In the genomic region with DNA sequence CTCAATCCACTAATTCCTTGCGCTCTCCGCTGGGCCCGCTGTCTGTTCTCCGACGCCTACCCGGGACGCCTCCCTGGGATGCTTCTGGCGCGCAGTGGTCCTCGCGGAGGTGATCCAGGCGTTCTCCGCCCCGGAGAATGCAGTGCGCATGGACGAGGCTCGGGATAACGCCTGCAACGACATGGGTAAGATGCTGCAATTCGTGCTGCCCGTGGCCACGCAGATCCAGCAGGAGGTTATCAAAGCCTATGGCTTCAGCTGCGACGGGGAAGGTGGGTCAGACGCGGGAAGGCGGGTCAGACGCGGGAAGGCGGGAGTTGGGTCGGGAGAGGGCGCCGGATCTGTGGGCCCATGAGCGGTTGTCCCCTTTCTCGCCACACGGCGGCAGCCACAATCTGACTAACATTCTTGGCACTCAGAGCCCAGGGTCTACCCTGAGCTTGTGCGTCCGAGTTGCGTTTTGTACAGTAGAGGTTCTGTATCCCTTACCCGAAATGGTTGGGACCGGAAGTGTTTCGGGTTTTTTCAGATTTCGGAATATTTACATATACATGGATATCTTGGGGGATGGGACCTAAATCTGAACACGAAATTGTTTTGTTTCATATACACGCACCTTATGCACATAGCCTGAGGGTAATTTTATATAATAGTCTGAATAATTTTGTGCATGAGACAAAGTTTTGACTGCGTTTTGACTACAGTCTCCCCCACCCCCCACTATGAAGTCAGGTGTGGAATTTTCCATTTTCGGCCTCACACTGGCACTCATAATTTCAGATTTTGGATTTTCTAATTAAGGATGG, we compare ENCODE assay signal across 8 cellular contexts. TPM values are rescaled to one million over a fixed set of nuclear protein-coding genes. Genes with fewer than 3 reads are reported as not detected.
DNase-seq lines count a peak whose midpoint lies in the region; ATAC-seq, FAIRE-seq and TF ChIP-seq lines count a peak whose summit lies in the region.

No MANE protein-coding gene starts in this region.

- peak; percentile 13 for FAIRE-seq in urothelium cell line (lab: Jason Lieb, UNC)

- H3K27ac ChIP-seq in left ventricle myocardium inferior (replicated peaks) (peak overlapping the region; percentile 99), prostate gland (peak overlapping the region; percentile 94 to 97)

- DNase-seq in NCI-H146 (lab: John Stamatoyannopoulos, UW) (peak; percentile 99), amygdala (lab: John Stamatoyannopoulos, UW) (peak in 55 of 56 donors; percentile 40 to 93 (median 82)), left ventricle myocardium inferior (peak; percentile 94), prostate gland (ENCODE audit: low spot score) (peak; percentile 95), urothelium cell line (ENCODE audit: low spot score) (peak; percentile 93)

- H3K27me3 Mint-ChIP-seq in T-helper 1 cell treated with Interleukin-12 subunit alpha and Interleukin-12 subunit beta and Interleukin-4 antibody, amounts not matched to agents 30 μg/mL and 1 μg/mL, for 36 hours (ENCODE audit: low read depth): no peaks in the 10 kb centered on the region

- peak; percentile 97 for TF ChIP-seq CTCF in GM12872 (IDR thresholded peaks at IDR 0.05; ENCODE audit: insufficient read depth, low read depth, low read length)
- peak; percentile 91 for TF ChIP-seq CTCF in left ventricle myocardium inferior (IDR thresholded peaks at IDR 0.05; ENCODE audit: borderline replicate concordance)
- TF ChIP-seq CTCF in prostate gland (IDR thresholded peaks at IDR 0.05): peak; percentile 81 to 97 (median 95)

- intact Hi-C loops in left ventricle myocardium inferior (cut with micrococcal nuclease): no loop called here
- intact Hi-C loops in prostate gland (cut with DNase I): loop anchor here (5.0 kb wide), 1 partner anchor 168 kb away; no protein-coding TSS in a partner anchor

- H3K4me1 Mint-ChIP-seq in T-helper 1 cell treated with Interleukin-12 subunit alpha and Interleukin-12 subunit beta and Interleukin-4 antibody, amounts not matched to agents 30 μg/mL and 1 μg/mL, for 36 hours (ENCODE audit: low read depth): peaks cover 51% of the 10 kb centered on the region

- H3K36me3 ChIP-seq in left ventricle myocardium inferior (peaks cover 43% of the 10 kb centered on the region), prostate gland (no peaks in the 10 kb centered on the region)

- peak overlapping the region; percentile 85 for H3K4me3 Mint-ChIP-seq in T-helper 1 cell treated with Interleukin-12 subunit alpha and Interleukin-12 subunit beta and Interleukin-4 antibody, amounts not matched to agents 30 μg/mL and 1 μg/mL, for 36 hours

- WGBS in prostate gland: 2% methylated on average over 48 of the region's 48 CpGs

- peak; percentile 43 for ATAC-seq in HG02763 (IDR thresholded peaks at IDR 0.05; ENCODE audit: unreplicated experiment)

- H3K4me3 ChIP-seq in left ventricle myocardium inferior: peak overlapping the region; percentile 90
- peak overlapping the region; percentile 58 to 67 for H3K4me3 ChIP-seq in prostate gland

- H3K9me3 ChIP-seq in left ventricle myocardium inferior (replicated peaks) (no peaks in the 10 kb centered on the region), prostate gland (no peaks in the 10 kb centered on the region)

- peaks cover 3% of the 10 kb centered on the region for H3K36me3 Mint-ChIP-seq in T-helper 1 cell treated with Interleukin-12 subunit alpha and Interleukin-12 subunit beta and Interleukin-4 antibody, amounts not matched to agents 30 μg/mL and 1 μg/mL, for 36 hours (ENCODE audit: low read depth)

- peak; percentile 52 for TF ChIP-seq POLR2A in prostate gland (IDR thresholded peaks at IDR 0.05)

- peak overlapping the region; percentile 96 for H3K27ac Mint-ChIP-seq in T-helper 1 cell treated with Interleukin-12 subunit alpha and Interleukin-12 subunit beta and Interleukin-4 antibody, amounts not matched to agents 30 μg/mL and 1 μg/mL, for 36 hours

- H3K4me1 ChIP-seq in left ventricle myocardium inferior (peaks cover 68% of the 10 kb centered on the region), prostate gland (replicated peaks) (peaks cover 18% of the 10 kb centered on the region)

- H3K9me3 Mint-ChIP-seq in T-helper 1 cell treated with Interleukin-12 subunit alpha and Interleukin-12 subunit beta and Interleukin-4 antibody, amounts not matched to agents 30 μg/mL and 1 μg/mL, for 36 hours: no peaks in the 10 kb centered on the region

- H3K27me3 ChIP-seq in left ventricle myocardium inferior (ENCODE audit: low read depth): no peaks in the 10 kb centered on the region
- H3K27me3 ChIP-seq in prostate gland (replicated peaks; ENCODE audit: insufficient read depth): no peaks in the 10 kb centered on the region

RNA-seq across cellular contexts. Expression of a gene that starts 0.8 kb away (rescaled TPM):
- total RNA-seq in left ventricle myocardium inferior (227 TPM), prostate gland (100 to 1,000 TPM; 352 to 711 TPM)

RNA-seq across cellular contexts. Expression of a gene that starts 1.0 kb away (rescaled TPM):
- total RNA-seq in left ventricle myocardium inferior (not detected), prostate gland (not detected)

RNA-seq across cellular contexts. Expression of a gene that starts 6.6 kb away (rescaled TPM):
- total RNA-seq in left ventricle myocardium inferior: 6.7 TPM
- 10 to 100 TPM; 30.6 to 43.2 TPM for total RNA-seq in prostate gland

RNA-seq across cellular contexts. Expression of a gene that starts 16.8 kb away (rescaled TPM):
- total RNA-seq in left ventricle myocardium inferior (71.4 TPM), prostate gland (100 to 1,000 TPM in 1 of 2 donors, 10 to 100 TPM in 1; 93.0 to 129 TPM)

RNA-seq across cellular contexts. Expression of a gene that starts 25.9 kb away (rescaled TPM):
- total RNA-seq in left ventricle myocardium inferior: 142 TPM
- total RNA-seq in prostate gland: 100 to 1,000 TPM; 177 to 230 TPM

Comparison
In these comparisons a context has a peak if more than half of its experiments do, and no peak if none do; other contexts are left out.
1. Peak in every context shown above with its lines: DNase-seq, ATAC-seq, H3K4me3 ChIP-seq and H3K27ac ChIP-seq.